Comparison of ENCODE assay signal across 7 cellular contexts in the genomic region with DNA sequence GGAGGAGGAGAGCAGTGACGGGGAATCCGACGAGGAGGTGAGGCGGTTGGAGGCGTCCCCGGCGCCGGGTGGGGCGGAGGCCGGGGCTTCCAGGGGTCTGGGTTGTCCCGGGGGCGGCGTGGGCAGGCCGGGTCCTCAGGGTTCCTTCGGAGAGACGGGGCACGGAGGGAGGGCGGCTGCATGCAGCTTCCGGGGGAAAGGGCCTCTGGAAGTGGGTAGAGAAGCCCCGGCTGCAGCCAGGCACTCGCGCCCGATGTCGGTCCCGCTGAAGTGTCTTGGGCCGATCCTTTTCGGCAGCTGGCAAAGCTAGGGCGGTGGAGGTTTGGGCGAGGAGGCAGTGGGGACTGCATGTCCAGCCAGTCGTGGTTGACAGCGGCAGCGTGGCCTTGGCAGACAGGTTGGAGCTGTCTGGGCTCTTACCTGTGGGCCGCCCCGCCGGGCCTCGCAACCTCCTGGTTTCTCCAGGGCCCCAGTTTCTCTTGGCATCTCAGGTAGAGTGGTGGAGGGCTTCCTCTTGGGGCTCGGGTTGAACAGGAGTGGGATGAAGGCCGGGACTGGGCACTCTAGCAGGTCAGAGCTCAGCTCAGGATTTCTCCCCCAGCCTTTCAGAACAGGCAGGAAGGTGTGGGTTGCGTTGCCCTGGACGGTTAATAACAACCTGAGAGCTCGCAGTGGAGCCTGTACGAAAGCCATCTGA. TPM values are rescaled to one million over a fixed set of nuclear protein-coding genes. Genes with fewer than 3 reads are reported as not detected.
DNase-seq lines count a peak whose midpoint lies in the region; ATAC-seq, FAIRE-seq and TF ChIP-seq lines count a peak whose summit lies in the region.

No MANE protein-coding gene starts in this region.

- ATAC-seq in GM18498 (IDR thresholded peaks at IDR 0.05; ENCODE audit: unreplicated experiment) (peak; percentile 7), natural killer cell (no peak), GM19351 (IDR thresholded peaks at IDR 0.05; ENCODE audit: unreplicated experiment) (no peak)

- intact Hi-C loops in natural killer cell (cut with micrococcal nuclease): no loop called here

- H3K4me3 Mint-ChIP-seq in natural killer cell: peak overlapping the region; percentile 87

- DNase-seq in HuH-7 (ENCODE audit: low spot score): peak; percentile 52
- peak; percentile 61 for DNase-seq in activated CD8-positive, alpha-beta memory T cell treated with anti-CD3 and anti-CD28 coated beads, Interleukin-2, amount 50 U/mL, for 4 hours
- DNase-seq in epithelial cell of prostate (ENCODE audit: low read depth, low spot score): no peak
- peak; percentile 34 for DNase-seq in natural killer cell
- DNase-seq in urothelium cell line (ENCODE audit: low spot score): peak; percentile 33

- no peak for FAIRE-seq in urothelium cell line (lab: Jason Lieb, UNC)

- no peaks in the 10 kb centered on the region for H3K9me3 Mint-ChIP-seq in natural killer cell

- no peak for TF ChIP-seq CTCF in natural killer cell (IDR thresholded peaks at IDR 0.05)

- peak overlapping the region; percentile 85 for H3K27ac ChIP-seq in epithelial cell of prostate

- no peaks in the 10 kb centered on the region for H3K27me3 Mint-ChIP-seq in natural killer cell (ENCODE audit: low read depth in 2 of 2)

- H3K27ac Mint-ChIP-seq in natural killer cell: peak overlapping the region; percentile 63 to 76

- H3K4me1 Mint-ChIP-seq in natural killer cell: peaks cover 16 to 64% of the 10 kb centered on the region in 2 donors

- H3K36me3 Mint-ChIP-seq in natural killer cell: no peaks in the 10 kb centered on the region

RNA-seq across cellular contexts. Expression of a gene that starts 0.7 kb away (rescaled TPM):
- 10 to 100 TPM; 60.8 to 70.9 (median 70.7) TPM for total RNA-seq in natural killer cell

RNA-seq across cellular contexts. Expression of a gene that starts 14.1 kb away (rescaled TPM):
- 1 to 10 TPM in 1 of 3 donors, under 1 TPM in 2; 0.27 to 1.8 (median 0.35) TPM for total RNA-seq in natural killer cell

RNA-seq across cellular contexts. Expression of a gene that starts 23.8 kb away (rescaled TPM):
- total RNA-seq in natural killer cell: 10 to 100 TPM; 57.7 to 75.6 (median 69.6) TPM

RNA-seq across cellular contexts. Expression of a gene that starts 26.7 kb away (rescaled TPM):
- 10 to 100 TPM; 63.7 to 78.2 (median 73.0) TPM for total RNA-seq in natural killer cell

RNA-seq across cellular contexts. Expression of a gene that starts 27.0 kb away (rescaled TPM):
- total RNA-seq in natural killer cell: 10 to 100 TPM; 38.5 to 45.0 (median 41.0) TPM
